In genomic region chr6:103079867-103080266, GRCh38 we compare ENCODE assay signal across 15 cellular contexts.
DNase-seq lines count a peak whose midpoint lies in the region; ATAC-seq and TF ChIP-seq lines count a peak whose summit lies in the region.
"Had no signal": no experiment of that assay in that cellular context is flagged by ENCODE, and none has a peak within 500 bp of the region (broad histone marks: within the 10 kb centered on the region; RNA-seq: fewer than 3 reads in every experiment).

No MANE protein-coding gene starts in this region.

- peak; percentile 42 for DNase-seq in Karpas-422
- DNase-seq in stimulated activated CD4-positive, alpha-beta T cell treated with anti-CD3 and anti-CD28 coated beads, Interleukin-4, amount 100 ng/mL, for 4 hours: no peak
- no peak for DNase-seq in activated gamma-delta T cell (lab: John Stamatoyannopoulos, UW)
- DNase-seq in PC-9: no peak
- DNase-seq: activated CD4-positive, alpha-beta T cell treated with anti-CD3 and anti-CD28 coated beads, Interleukin-2, amount 10 ng/mL, durations not matched to agents 7 days and 5 days; activated naive CD4-positive, alpha-beta T cell treated with anti-CD3 and anti-CD28 coated beads, Interleukin-2, amount 10 ng/mL, durations not matched to agents 7 days and 5 days; CD4-positive, alpha-beta memory T cell; foreskin fibroblast; left lung; NCI-H1694 treated with DMSO at 0.1 percent for 48 hours had no signal

- H3K4me3 ChIP-seq in Karpas-422 (ENCODE audit: low read length): no peak overlapping the region
- H3K4me3 ChIP-seq in PC-9: no peak overlapping the region
- H3K4me3 ChIP-seq: left lung had no signal

- H3K4me1 ChIP-seq in Karpas-422 (ENCODE audit: low read length) (no peaks in the 10 kb centered on the region), PC-9 (replicated peaks; ENCODE audit: insufficient read depth) (no peaks in the 10 kb centered on the region)
- H3K4me1 ChIP-seq: left lung had no signal

- H3K9ac ChIP-seq in Karpas-422 (ENCODE audit: low read length): no peak overlapping the region

- CTCF ChIA-PET in PC-9 (lab: Charles Lee): no interaction called here

- H3K27ac Mint-ChIP-seq in stimulated activated memory B cell treated with anti-CD40 and anti-IgM and Interleukin-4, amounts not matched to agents 10 μg/mL and 1 μg/mL and 100 μg/mL, for 72 hours: no peak overlapping the region
- H3K27ac Mint-ChIP-seq: activated CD4-positive, alpha-beta T cell treated with anti-CD3 and anti-CD28 coated beads, Interleukin-2, amount 10 ng/mL, durations not matched to agents 7 days and 5 days; activated naive CD4-positive, alpha-beta T cell treated with anti-CD3 and anti-CD28 coated beads, Interleukin-2, amount 10 ng/mL, durations not matched to agents 7 days and 5 days; CD4-positive, alpha-beta memory T cell had no signal

- no peaks in the 10 kb centered on the region for H3K27me3 Mint-ChIP-seq in stimulated activated memory B cell treated with anti-CD40 and anti-IgM and Interleukin-4, amounts not matched to agents 10 μg/mL and 1 μg/mL and 100 μg/mL, for 72 hours
- H3K27me3 Mint-ChIP-seq: activated CD4-positive, alpha-beta T cell treated with anti-CD3 and anti-CD28 coated beads, Interleukin-2, amount 10 ng/mL, durations not matched to agents 7 days and 5 days; activated naive CD4-positive, alpha-beta T cell treated with anti-CD3 and anti-CD28 coated beads, Interleukin-2, amount 10 ng/mL, durations not matched to agents 7 days and 5 days; CD4-positive, alpha-beta memory T cell had no signal

- no TSS peak for BruUV-seq in PC-9 (replicated peaks; lab: Mats Ljungman, UMichigan)

- no peak overlapping the region for H3K4me3 Mint-ChIP-seq in stimulated activated memory B cell treated with anti-CD40 and anti-IgM and Interleukin-4, amounts not matched to agents 10 μg/mL and 1 μg/mL and 100 μg/mL, for 72 hours
- H3K4me3 Mint-ChIP-seq: activated CD4-positive, alpha-beta T cell treated with anti-CD3 and anti-CD28 coated beads, Interleukin-2, amount 10 ng/mL, durations not matched to agents 7 days and 5 days; activated naive CD4-positive, alpha-beta T cell treated with anti-CD3 and anti-CD28 coated beads, Interleukin-2, amount 10 ng/mL, durations not matched to agents 7 days and 5 days; CD4-positive, alpha-beta memory T cell had no signal

- no peak overlapping the region for H3K4me2 ChIP-seq in Karpas-422 (ENCODE audit: low read depth, low read length, poor library complexity, severe bottlenecking)
- no peak overlapping the region for H3K4me2 ChIP-seq in PC-9

- H3K27me3 ChIP-seq in Karpas-422 (ENCODE audit: low read length): no peaks in the 10 kb centered on the region
- no peaks in the 10 kb centered on the region for H3K27me3 ChIP-seq in PC-9 (ENCODE audit: insufficient read depth, low read depth)
- H3K27me3 ChIP-seq: left lung had no signal

- no peaks in the 10 kb centered on the region for H3K9me2 ChIP-seq in Karpas-422 (replicated peaks; ENCODE audit: insufficient read depth, low read length)
- H3K9me2 ChIP-seq in PC-9 (ENCODE audit: insufficient read depth): peaks cover 2% of the 10 kb centered on the region; the same call in 1 of the 2 replicates

- H3K9me3 ChIP-seq in Karpas-422 (ENCODE audit: low read length) (no peaks in the 10 kb centered on the region; the same call in 1 of the 2 replicates), PC-9 (ENCODE audit: insufficient read depth, low read depth) (no peaks in the 10 kb centered on the region)
- H3K9me3 ChIP-seq: left lung had no signal

- no peak for TF ChIP-seq CTCF in PC-9 (conservative IDR thresholded peaks at IDR 0.05)

- no peaks in the 10 kb centered on the region for H3K36me3 ChIP-seq in Karpas-422 (ENCODE audit: insufficient read depth, low read length)
- no peaks in the 10 kb centered on the region for H3K36me3 ChIP-seq in PC-9 (ENCODE audit: low read depth)
- H3K36me3 ChIP-seq: left lung had no signal

- H3K36me3 Mint-ChIP-seq in stimulated activated memory B cell treated with anti-CD40 and anti-IgM and Interleukin-4, amounts not matched to agents 10 μg/mL and 1 μg/mL and 100 μg/mL, for 72 hours: no peaks in the 10 kb centered on the region
- H3K36me3 Mint-ChIP-seq: activated naive CD4-positive, alpha-beta T cell treated with anti-CD3 and anti-CD28 coated beads, Interleukin-2, amount 10 ng/mL, durations not matched to agents 7 days and 5 days; CD4-positive, alpha-beta memory T cell had no signal

- H3F3A ChIP-seq in PC-9 (ENCODE audit: insufficient read depth, low read depth): no peaks in the 10 kb centered on the region

- no peaks in the 10 kb centered on the region for H3K79me2 ChIP-seq in Karpas-422 (ENCODE audit: low read length)
- no peaks in the 10 kb centered on the region for H3K79me2 ChIP-seq in PC-9 (ENCODE audit: low read depth)

- ATAC-seq in GM18508 (IDR thresholded peaks at IDR 0.05; ENCODE audit: insufficient read depth, unreplicated experiment) (peak; percentile 86), GM19397 (IDR thresholded peaks at IDR 0.05; ENCODE audit: unreplicated experiment) (peak; percentile 80), HG03025 (IDR thresholded peaks at IDR 0.05; ENCODE audit: low FRiP score, unreplicated experiment) (peak; percentile 84)
- no peak for ATAC-seq in stimulated activated memory B cell treated with anti-CD40 and anti-IgM and Interleukin-4, amounts not matched to agents 10 μg/mL and 1 μg/mL and 100 μg/mL, for 72 hours
- ATAC-seq: sciatic nerve had no signal

- H3K9me3 Mint-ChIP-seq in stimulated activated memory B cell treated with anti-CD40 and anti-IgM and Interleukin-4, amounts not matched to agents 10 μg/mL and 1 μg/mL and 100 μg/mL, for 72 hours: peaks cover 4% of the 10 kb centered on the region

- POLR2A ChIA-PET in PC-9 (lab: Charles Lee; ENCODE audit: unreplicated experiment): no interaction called here

- H3K4me1 Mint-ChIP-seq in stimulated activated memory B cell treated with anti-CD40 and anti-IgM and Interleukin-4, amounts not matched to agents 10 μg/mL and 1 μg/mL and 100 μg/mL, for 72 hours: no peaks in the 10 kb centered on the region
- H3K4me1 Mint-ChIP-seq: activated CD4-positive, alpha-beta T cell treated with anti-CD3 and anti-CD28 coated beads, Interleukin-2, amount 10 ng/mL, durations not matched to agents 7 days and 5 days; activated naive CD4-positive, alpha-beta T cell treated with anti-CD3 and anti-CD28 coated beads, Interleukin-2, amount 10 ng/mL, durations not matched to agents 7 days and 5 days; CD4-positive, alpha-beta memory T cell had no signal

- no peaks in the 10 kb centered on the region for H4K20me1 ChIP-seq in Karpas-422 (ENCODE audit: insufficient read depth, low read depth, low read length)
- H4K20me1 ChIP-seq in PC-9 (ENCODE audit: insufficient read depth): no peaks in the 10 kb centered on the region

- intact Hi-C loops in PC-9 (cut with micrococcal nuclease; ENCODE audit: unreplicated experiment): no loop called here

- no peak overlapping the region for H3K27ac ChIP-seq in Karpas-422 (ENCODE audit: low read length)
- no peak overlapping the region for H3K27ac ChIP-seq in PC-9
- H3K27ac ChIP-seq: left lung had no signal

- H2AFZ ChIP-seq in Karpas-422 (ENCODE audit: low read length) (no peak overlapping the region), PC-9 (no peak overlapping the region)
